ENCODE assay signal across 1 cellular context in the genomic region with DNA sequence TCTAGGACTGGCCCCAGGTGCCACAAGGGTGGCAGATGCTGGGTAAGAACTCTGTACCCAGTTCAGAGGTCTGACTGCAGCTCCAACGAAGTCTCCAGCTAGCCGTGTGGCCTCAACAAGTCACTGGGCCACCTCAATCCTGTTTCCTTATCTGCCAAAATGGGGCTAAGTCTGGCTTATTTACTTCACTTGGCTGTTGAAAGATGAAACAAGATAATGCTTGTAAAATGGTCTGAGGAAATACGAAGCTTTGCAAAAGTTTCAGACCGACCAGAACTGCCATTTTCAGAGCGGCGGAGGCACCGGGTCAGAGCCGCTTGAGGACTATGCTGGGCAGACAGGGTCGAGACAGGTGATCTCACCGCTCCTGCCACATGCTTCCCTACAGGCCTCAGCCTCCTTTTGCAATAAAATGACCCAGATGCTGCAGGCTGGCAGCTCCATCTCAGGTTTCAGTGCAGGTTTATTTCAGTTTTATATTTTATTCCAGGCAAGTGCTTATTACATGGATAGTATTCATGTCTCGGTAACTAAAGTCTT.
TF ChIP-seq lines count a peak whose summit lies in the region.

No MANE protein-coding gene starts in this region.

TF ChIP-seq in HCT116, 20 proteins besides CTCF, POLR2A, EP300 and RAD21:
- TF ChIP-seq, protein P1, sequence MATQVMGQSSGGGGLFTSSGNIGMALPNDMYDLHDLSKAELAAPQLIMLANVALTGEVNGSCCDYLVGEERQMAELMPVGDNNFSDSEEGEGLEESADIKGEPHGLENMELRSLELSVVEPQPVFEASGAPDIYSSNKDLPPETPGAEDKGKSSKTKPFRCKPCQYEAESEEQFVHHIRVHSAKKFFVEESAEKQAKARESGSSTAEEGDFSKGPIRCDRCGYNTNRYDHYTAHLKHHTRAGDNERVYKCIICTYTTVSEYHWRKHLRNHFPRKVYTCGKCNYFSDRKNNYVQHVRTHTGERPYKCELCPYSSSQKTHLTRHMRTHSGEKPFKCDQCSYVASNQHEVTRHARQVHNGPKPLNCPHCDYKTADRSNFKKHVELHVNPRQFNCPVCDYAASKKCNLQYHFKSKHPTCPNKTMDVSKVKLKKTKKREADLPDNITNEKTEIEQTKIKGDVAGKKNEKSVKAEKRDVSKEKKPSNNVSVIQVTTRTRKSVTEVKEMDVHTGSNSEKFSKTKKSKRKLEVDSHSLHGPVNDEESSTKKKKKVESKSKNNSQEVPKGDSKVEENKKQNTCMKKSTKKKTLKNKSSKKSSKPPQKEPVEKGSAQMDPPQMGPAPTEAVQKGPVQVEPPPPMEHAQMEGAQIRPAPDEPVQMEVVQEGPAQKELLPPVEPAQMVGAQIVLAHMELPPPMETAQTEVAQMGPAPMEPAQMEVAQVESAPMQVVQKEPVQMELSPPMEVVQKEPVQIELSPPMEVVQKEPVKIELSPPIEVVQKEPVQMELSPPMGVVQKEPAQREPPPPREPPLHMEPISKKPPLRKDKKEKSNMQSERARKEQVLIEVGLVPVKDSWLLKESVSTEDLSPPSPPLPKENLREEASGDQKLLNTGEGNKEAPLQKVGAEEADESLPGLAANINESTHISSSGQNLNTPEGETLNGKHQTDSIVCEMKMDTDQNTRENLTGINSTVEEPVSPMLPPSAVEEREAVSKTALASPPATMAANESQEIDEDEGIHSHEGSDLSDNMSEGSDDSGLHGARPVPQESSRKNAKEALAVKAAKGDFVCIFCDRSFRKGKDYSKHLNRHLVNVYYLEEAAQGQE (IDR thresholded peaks at IDR 0.05; ENCODE audit: low read depth): no peak
- TF ChIP-seq, protein P2, sequence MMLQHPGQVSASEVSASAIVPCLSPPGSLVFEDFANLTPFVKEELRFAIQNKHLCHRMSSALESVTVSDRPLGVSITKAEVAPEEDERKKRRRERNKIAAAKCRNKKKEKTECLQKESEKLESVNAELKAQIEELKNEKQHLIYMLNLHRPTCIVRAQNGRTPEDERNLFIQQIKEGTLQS (IDR thresholded peaks at IDR 0.05): no peak
- TF ChIP-seq, protein P3, sequence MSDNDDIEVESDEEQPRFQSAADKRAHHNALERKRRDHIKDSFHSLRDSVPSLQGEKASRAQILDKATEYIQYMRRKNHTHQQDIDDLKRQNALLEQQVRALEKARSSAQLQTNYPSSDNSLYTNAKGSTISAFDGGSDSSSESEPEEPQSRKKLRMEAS (IDR thresholded peaks at IDR 0.05): no peak
- TF ChIP-seq YY1 (IDR thresholded peaks at IDR 0.05; ENCODE audit: extremely low read depth, insufficient replicate concordance, low read depth, low read length): no peak
- TF ChIP-seq EZH2phosphoT487 (IDR thresholded peaks at IDR 0.05; ENCODE audit: borderline replicate concordance): no peak
- no peak for TF ChIP-seq ZNF274 (IDR thresholded peaks at IDR 0.05; ENCODE audit: low read depth, low read length)
- TF ChIP-seq TCF7L2 (IDR thresholded peaks at IDR 0.05; ENCODE audit: borderline replicate concordance, extremely low read depth, insufficient read depth, insufficient read length): no peak
- TF ChIP-seq SRF (IDR thresholded peaks at IDR 0.05; ENCODE audit: low read depth): no peak
- TF ChIP-seq SP1 (IDR thresholded peaks at IDR 0.05; ENCODE audit: low read depth): no peak
- no peak for TF ChIP-seq ELF1 (IDR thresholded peaks at IDR 0.05; ENCODE audit: borderline replicate concordance, low read depth)
